8 cellular contexts compared by ENCODE assay signal in the genomic region with DNA sequence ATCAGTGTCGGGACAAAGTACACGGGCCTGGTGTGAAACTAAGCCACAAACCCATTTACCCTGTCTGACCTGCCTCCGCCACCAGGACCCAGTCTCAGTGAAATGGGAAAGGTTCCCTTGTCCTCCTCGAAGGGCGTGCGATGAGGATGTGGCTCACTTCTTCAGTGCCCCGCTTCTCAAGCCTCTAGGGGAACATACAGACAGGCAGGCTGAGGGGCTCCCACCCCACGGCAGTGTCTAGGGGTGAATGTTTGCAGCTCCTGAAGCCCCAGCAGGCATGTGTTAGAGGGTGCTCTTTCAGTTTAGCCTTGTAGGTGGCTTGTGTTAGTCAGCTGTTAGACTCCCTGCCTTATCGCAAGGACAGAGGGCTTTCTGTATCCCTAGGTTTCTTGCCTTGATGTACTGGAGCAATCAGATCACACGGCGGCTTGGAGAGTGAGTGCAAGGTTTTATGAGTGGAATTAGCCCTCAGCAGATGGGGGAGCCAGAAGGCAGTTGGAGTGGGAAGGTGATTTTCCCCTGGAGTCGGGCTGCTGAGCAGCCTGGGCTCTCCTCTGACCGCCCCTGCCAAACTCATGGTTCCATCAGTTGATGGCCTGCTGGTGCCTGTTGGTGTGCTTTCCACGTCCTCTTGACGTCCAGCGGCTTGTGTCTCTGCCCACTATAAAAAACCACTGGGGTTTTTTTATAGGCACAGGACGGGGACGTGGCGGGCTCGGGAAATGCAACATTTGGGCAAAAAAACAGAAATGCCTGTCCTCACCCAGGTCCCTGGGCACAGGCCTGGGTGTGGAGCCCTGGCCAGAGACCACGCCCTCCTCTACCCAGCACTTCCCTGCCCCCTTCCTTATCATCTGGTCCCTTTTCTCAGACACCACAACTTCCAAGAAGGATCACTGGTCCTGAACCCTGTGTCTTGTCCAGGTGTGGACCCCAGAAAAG. TPM values are rescaled to one million over a fixed set of nuclear protein-coding genes. Genes with fewer than 3 reads are reported as not detected.
DNase-seq lines count a peak whose midpoint lies in the region; ATAC-seq and TF ChIP-seq lines count a peak whose summit lies in the region.

No MANE protein-coding gene starts in this region.

- peaks cover 51% of the 10 kb centered on the region for H3K4me1 Mint-ChIP-seq in activated CD8-positive, alpha-beta T cell treated with anti-CD3 and anti-CD28 coated beads, Interleukin-2, amount 10 ng/mL, durations not matched to agents 7 days and 5 days (ENCODE audit: low read depth)

- ATAC-seq in activated CD8-positive, alpha-beta T cell treated with anti-CD3 and anti-CD28 coated beads, Interleukin-2, amount 10 ng/mL, durations not matched to agents 7 days and 5 days: peak; percentile 48
- no peak for ATAC-seq in HG03139 (IDR thresholded peaks at IDR 0.05; ENCODE audit: unreplicated experiment)

- peak overlapping the region; percentile 95 for H3K4me3 Mint-ChIP-seq in activated CD8-positive, alpha-beta T cell treated with anti-CD3 and anti-CD28 coated beads, Interleukin-2, amount 10 ng/mL, durations not matched to agents 7 days and 5 days

- CTCF ChIA-PET in activated CD8-positive, alpha-beta T cell treated with anti-CD3 and anti-CD28 coated beads, Interleukin-2, amount 10 ng/mL, durations not matched to agents 7 days and 5 days (lab: Charles Lee): interaction anchor here (1.7 kb wide), 1 partner anchor 105 kb away, joined by 7 read pairs; no protein-coding TSS in a partner anchor

- POLR2A ChIA-PET in activated CD8-positive, alpha-beta T cell treated with anti-CD3 and anti-CD28 coated beads, Interleukin-2, amount 10 ng/mL, durations not matched to agents 7 days and 5 days (lab: Charles Lee): interaction anchor here (0.6 to 2.7 kb wide), 8 partner anchors 8 to 146 kb away, joined by 3 to 15 read pairs (median 3); a partner anchor contains a TSS

- no peak for TF ChIP-seq CTCF in 22Rv1 (IDR thresholded peaks at IDR 0.05)

- H3K27me3 Mint-ChIP-seq in activated CD8-positive, alpha-beta T cell treated with anti-CD3 and anti-CD28 coated beads, Interleukin-2, amount 10 ng/mL, durations not matched to agents 7 days and 5 days (ENCODE audit: low read depth): no peaks in the 10 kb centered on the region

- no peaks in the 10 kb centered on the region for H3K9me3 Mint-ChIP-seq in activated CD8-positive, alpha-beta T cell treated with anti-CD3 and anti-CD28 coated beads, Interleukin-2, amount 10 ng/mL, durations not matched to agents 7 days and 5 days (ENCODE audit: insufficient read depth)

- peaks cover 31% of the 10 kb centered on the region for H3K36me3 Mint-ChIP-seq in activated CD8-positive, alpha-beta T cell treated with anti-CD3 and anti-CD28 coated beads, Interleukin-2, amount 10 ng/mL, durations not matched to agents 7 days and 5 days (ENCODE audit: low read depth)

- H3K27ac Mint-ChIP-seq in activated CD8-positive, alpha-beta T cell treated with anti-CD3 and anti-CD28 coated beads, Interleukin-2, amount 10 ng/mL, durations not matched to agents 7 days and 5 days: peak overlapping the region; percentile 96

- H3K27ac ChIP-seq in 22Rv1: peak overlapping the region; percentile 77

- H3K4me3 ChIP-seq in skeletal muscle cell (ENCODE audit: low read depth, low read length): peak overlapping the region; percentile 89

- peak; percentile 25 for DNase-seq in GF-D8 (lab: John Stamatoyannopoulos, UW)
- peak; percentile 50 for DNase-seq in M059J (ENCODE audit: low read depth)
- DNase-seq in activated CD8-positive, alpha-beta T cell treated with anti-CD3 and anti-CD28 coated beads, Interleukin-2, amount 10 ng/mL, durations not matched to agents 7 days and 5 days: peak; percentile 59
- peak; percentile 40 for DNase-seq in foreskin melanocyte
- DNase-seq in skeletal muscle cell (ENCODE audit: low read depth): no peak
- no peak for DNase-seq in NK-92 (lab: John Stamatoyannopoulos, UW; ENCODE audit: unreplicated experiment)

RNA-seq across cellular contexts. Expression of a gene that starts 0.8 kb away (rescaled TPM):
- total RNA-seq in M059J (2014; rRNA removed; shearing (Covaris generic)): 47.0 and 61.2 TPM in 2 replicates
- 100 to 1,000 TPM; 126 to 130 TPM for total RNA-seq in activated CD8-positive, alpha-beta T cell treated with anti-CD3 and anti-CD28 coated beads, Interleukin-2, amount 10 ng/mL, durations not matched to agents 7 days and 5 days

RNA-seq across cellular contexts. Expression of a gene that starts 0.8 kb away (rescaled TPM):
- 34.7 and 48.0 TPM in 2 replicates for total RNA-seq in M059J (2014; rRNA removed; shearing (Covaris generic))
- 10 to 100 TPM; 36.7 to 37.8 TPM for total RNA-seq in activated CD8-positive, alpha-beta T cell treated with anti-CD3 and anti-CD28 coated beads, Interleukin-2, amount 10 ng/mL, durations not matched to agents 7 days and 5 days

RNA-seq across cellular contexts. Expression of a gene that starts 10.1 kb away (rescaled TPM):
- total RNA-seq in M059J (2014; rRNA removed; shearing (Covaris generic)): 41.0 and 61.5 TPM in 2 replicates
- total RNA-seq in activated CD8-positive, alpha-beta T cell treated with anti-CD3 and anti-CD28 coated beads, Interleukin-2, amount 10 ng/mL, durations not matched to agents 7 days and 5 days: 10 to 100 TPM; 79.8 to 82.7 TPM

Comparison
In these comparisons a context has a peak if more than half of its experiments do, and no peak if none do; other contexts are left out.
1. DNase-seq: peak in GF-D8 (single experiment), M059J (single experiment), activated CD8-positive, alpha-beta T cell treated with anti-CD3 and anti-CD28 coated beads, Interleukin-2, amount 10 ng/mL, durations not matched to agents 7 days and 5 days (single experiment) and foreskin melanocyte (single experiment); none in skeletal muscle cell (single experiment) and NK-92 (single experiment).